In the genomic region with DNA sequence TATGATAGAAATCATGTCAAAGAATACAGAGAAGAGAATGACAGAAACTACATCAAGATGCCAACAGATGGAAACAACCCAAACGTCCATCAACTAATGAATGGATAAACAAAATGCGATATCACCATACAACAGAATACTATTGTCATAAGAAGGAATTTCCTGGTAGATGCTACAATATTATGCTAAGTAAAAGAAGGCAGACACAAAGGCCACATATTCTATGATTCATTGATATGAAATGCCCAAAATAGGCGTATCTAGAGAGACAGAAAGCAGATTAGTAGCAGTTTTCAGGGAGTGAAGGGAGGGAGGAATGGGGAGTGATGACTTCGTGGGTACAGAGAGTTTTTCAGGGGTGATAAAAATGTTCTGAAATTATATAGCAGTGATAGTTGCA, we compare ENCODE assay signal across 14 cellular contexts. TPM values are rescaled to one million over a fixed set of nuclear protein-coding genes. Genes with fewer than 3 reads are reported as not detected.
DNase-seq lines count a peak whose midpoint lies in the region; ATAC-seq and TF ChIP-seq lines count a peak whose summit lies in the region.
"Had no signal": no experiment of that assay in that cellular context is flagged by ENCODE, and none has a peak within 500 bp of the region (broad histone marks: within the 10 kb centered on the region; RNA-seq: fewer than 3 reads in every experiment).

No MANE protein-coding gene starts in this region.

- intact Hi-C loops in dorsolateral prefrontal cortex (cut with DNase I): loop anchor here in 1 of 2 donors (2.0 to 5.0 kb wide), 3 partner anchors 36 to 139 kb away; no protein-coding TSS in a partner anchor

- H3K27ac ChIP-seq in dorsolateral prefrontal cortex: peak overlapping the region in 58 of 59 donors; percentile 2 to 98 (median 76)
- H3K27ac ChIP-seq: esophagus squamous epithelium had no signal

- H3K4me3 ChIP-seq in BJ (ENCODE audit: low read depth, low read length) (no peak overlapping the region), dorsolateral prefrontal cortex (peak overlapping the region in 3 of 59 donors; percentile 13 to 38 (median 20)), HAP-1 (no peak overlapping the region)
- H3K4me3 ChIP-seq: esophagus squamous epithelium had no signal

- peak; percentile 16 for DNase-seq in BJ (ENCODE audit: low read depth)
- peak; percentile 20 for DNase-seq in RPMI7951 (ENCODE audit: low read depth)
- no peak for DNase-seq in dorsolateral prefrontal cortex
- peak; percentile 26 for DNase-seq in myocyte (ENCODE audit: low read depth)
- no peak for DNase-seq in NCI-H2171 treated with DMSO at 0.1 percent for 48 hours (lab: John Stamatoyannopoulos, UW)
- no peak for DNase-seq in activated naive CD4-positive, alpha-beta T cell treated with anti-CD3 and anti-CD28 coated beads, Interleukin-2, amount 50 U/mL, for 72 hours (ENCODE audit: low spot score in 2 of 2)
- DNase-seq in HAP-1 (ENCODE audit: low spot score in 2 of 2): no peak
- DNase-seq in NCI-H1105 treated with DMSO at 0.1 percent for 48 hours (lab: John Stamatoyannopoulos, UW): no peak
- DNase-seq: activated gamma-delta T cell treated with Interleukin-2 at 50 U/mL for 16 hours; AML-193; DMS79; esophagus squamous epithelium; NCI-H526; stimulated activated CD8-positive, alpha-beta memory T cell treated with anti-CD3 and anti-CD28 coated beads, Interleukin-4, amount 100 ng/mL, for 48 hours had no signal

- H3K4me1 ChIP-seq in HAP-1: no peaks in the 10 kb centered on the region

- ATAC-seq in activated naive CD4-positive, alpha-beta T cell treated with anti-CD3 and anti-CD28 coated beads, Interleukin-2, amount 50 U/mL, for 72 hours: no peak

- H3K36me3 ChIP-seq in BJ (ENCODE audit: control insufficient read depth, insufficient read depth, low read length) (no peaks in the 10 kb centered on the region), HAP-1 (replicated peaks) (no peaks in the 10 kb centered on the region)
- H3K36me3 ChIP-seq: esophagus squamous epithelium had no signal

- H3K27ac Mint-ChIP-seq in activated naive CD4-positive, alpha-beta T cell treated with anti-CD3 and anti-CD28 coated beads, Interleukin-2, amount 50 U/mL, for 72 hours: no peak overlapping the region

- H3K9me3 Mint-ChIP-seq in activated naive CD4-positive, alpha-beta T cell treated with anti-CD3 and anti-CD28 coated beads, Interleukin-2, amount 50 U/mL, for 72 hours: peaks cover 0 to 5% of the 10 kb centered on the region in 2 donors

- TF ChIP-seq CTCF in BJ (IDR thresholded peaks at IDR 0.05; ENCODE audit: insufficient read depth, low read depth, low read length) (no peak), dorsolateral prefrontal cortex (IDR thresholded peaks at IDR 0.05 in 54 of 56, conservative IDR thresholded peaks at IDR 0.05 in 2 of 56; ENCODE audit: low read depth in 1 of 56, partially characterized antibody in 56 of 56) (no peak)

- POLR2A ChIA-PET in BJ (lab: Charles Lee): no interaction called here

- H3K27me3 ChIP-seq in BJ (ENCODE audit: control insufficient read depth, insufficient read depth, low read length): no peaks in the 10 kb centered on the region
- H3K27me3 ChIP-seq in dorsolateral prefrontal cortex: no peaks in the 10 kb centered on the region
- no peaks in the 10 kb centered on the region for H3K27me3 ChIP-seq in HAP-1 (ENCODE audit: low read depth)
- H3K27me3 ChIP-seq: esophagus squamous epithelium had no signal

- in situ Hi-C loops in HAP-1 (cut with MboI; ENCODE audit: low sequenced_read_pairs): no loop called here

- CTCF ChIA-PET in BJ (lab: Yijun Ruan, JAX): interaction anchor here (0.6 to 1.7 kb wide), 2 partner anchors 11 to 21 kb away, joined by 5 to 13 read pairs; no protein-coding TSS in a partner anchor

- H3K36me3 Mint-ChIP-seq in activated naive CD4-positive, alpha-beta T cell treated with anti-CD3 and anti-CD28 coated beads, Interleukin-2, amount 50 U/mL, for 72 hours: no peaks in the 10 kb centered on the region

- no peaks in the 10 kb centered on the region for H3K9me3 ChIP-seq in HAP-1
- H3K9me3 ChIP-seq: esophagus squamous epithelium had no signal

RNA-seq across cellular contexts. Expression of gene AKNA, which starts 58.3 kb away (rescaled TPM):
- polyA plus RNA-seq in BJ (2011; rRNA removed): 6.3 and 11.8 TPM in 2 replicates
- 13.4 and 13.6 TPM in 2 replicates for polyA minus RNA-seq in BJ (2011; rRNA and poly(A)+ RNA removed)
- total RNA-seq in RPMI7951 (2014; rRNA removed; shearing (Covaris generic)): 2.9 and 4.2 TPM in 2 replicates
- total RNA-seq in dorsolateral prefrontal cortex (10 to 100 TPM; 11.0 to 34.9 (median 19.3) TPM), myocyte (1.4 and 3.7 TPM in 2 replicates)
- polyA plus RNA-seq in myocyte (2012): 4.2 TPM
- 100 to 1,000 TPM; 165 to 174 TPM for total RNA-seq in activated naive CD4-positive, alpha-beta T cell treated with anti-CD3 and anti-CD28 coated beads, Interleukin-2, amount 50 U/mL, for 72 hours

RNA-seq across cellular contexts. Expression of gene WHRN, which starts 59.2 kb away (rescaled TPM):
- polyA plus RNA-seq in BJ (2011; rRNA removed): 0.61 and 1.5 TPM in 2 replicates
- polyA minus RNA-seq in BJ (2011; rRNA and poly(A)+ RNA removed): 0.71 and 0.98 TPM in 2 replicates
- 1.4 and 1.7 TPM in 2 replicates for total RNA-seq in RPMI7951 (2014; rRNA removed; shearing (Covaris generic))
- total RNA-seq in dorsolateral prefrontal cortex (100 to 1,000 TPM in 2 of 120 experiments, 10 to 100 TPM in 117, 1 to 10 TPM in 1; 8.2 to 129 (median 33.9) TPM), myocyte (1.7 and 1.9 TPM in 2 replicates)
- polyA plus RNA-seq in myocyte (2012): 4.7 TPM
- total RNA-seq in activated naive CD4-positive, alpha-beta T cell treated with anti-CD3 and anti-CD28 coated beads, Interleukin-2, amount 50 U/mL, for 72 hours: 1 to 10 TPM; 4.7 to 5.2 TPM

Comparison
In these comparisons a context has a peak if more than half of its experiments do, and no peak if none do; other contexts are left out.
1. DNase-seq: peak in BJ (single experiment), RPMI7951 (single experiment) and myocyte (single experiment); none in dorsolateral prefrontal cortex (0 of 10), NCI-H2171 treated with DMSO at 0.1 percent for 48 hours (single experiment), activated naive CD4-positive, alpha-beta T cell treated with anti-CD3 and anti-CD28 coated beads, Interleukin-2, amount 50 U/mL, for 72 hours (0 of 2), HAP-1 (0 of 2) and NCI-H1105 treated with DMSO at 0.1 percent for 48 hours (single experiment).
2. RNA of gene AKNA, which starts 58.3 kb away (total RNA-seq): 165 to 174 TPM in activated naive CD4-positive, alpha-beta T cell treated with anti-CD3 and anti-CD28 coated beads, Interleukin-2, amount 50 U/mL, for 72 hours; 11.0 to 34.9 TPM in dorsolateral prefrontal cortex, 1.4 to 3.7 TPM in myocyte and 2.9 to 4.2 TPM in RPMI7951; every median in the first group is over 4 times any median in the second.